Comparison of ENCODE assay signal across 8 cellular contexts in the genomic region with DNA sequence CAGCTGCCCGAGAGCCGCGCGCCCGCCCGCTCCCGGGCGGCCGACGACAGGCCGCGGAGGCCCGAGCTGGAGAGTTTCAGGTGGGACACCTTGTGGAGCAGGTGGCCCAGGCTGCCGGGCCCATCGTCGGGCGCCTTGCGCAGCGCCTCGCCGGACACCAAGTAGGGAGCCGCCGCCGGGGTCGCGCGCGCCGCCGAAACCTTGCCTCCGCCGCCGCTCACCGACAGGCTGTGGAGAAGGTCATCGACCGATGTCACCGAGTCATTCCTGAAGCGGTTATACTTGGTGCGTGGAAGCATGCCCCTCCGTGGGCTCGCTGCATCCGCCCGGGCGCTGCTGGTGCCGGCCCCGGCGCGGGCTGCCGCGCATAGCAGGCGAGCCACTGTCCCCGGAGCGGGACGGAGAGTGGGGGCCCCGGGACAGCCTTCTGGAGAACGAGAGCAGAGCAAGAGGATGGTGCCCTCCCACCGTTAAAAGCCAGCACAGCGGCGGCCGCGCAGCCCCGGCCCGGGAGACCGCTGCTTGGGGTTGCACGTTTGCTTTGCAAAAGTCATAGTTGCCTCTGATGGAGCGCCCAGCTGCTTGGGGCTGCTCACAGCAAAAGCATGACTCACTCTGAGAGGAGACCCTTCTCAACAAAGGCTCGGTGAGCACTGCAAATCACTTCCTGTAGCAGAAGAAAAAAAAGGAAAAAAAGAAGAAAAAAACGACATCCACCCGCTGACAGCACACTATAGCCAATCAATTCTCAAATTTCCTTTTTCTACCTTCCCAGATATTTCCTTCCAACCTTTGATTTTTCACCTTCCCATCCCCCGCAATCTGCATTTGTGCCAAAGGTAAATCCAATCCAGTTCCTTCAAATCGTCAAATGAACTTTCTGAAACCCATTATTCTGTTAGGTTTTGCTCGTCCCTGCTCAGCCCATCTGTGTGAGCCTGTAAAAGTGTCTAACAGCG. TPM values are rescaled to one million over a fixed set of nuclear protein-coding genes. Genes with fewer than 3 reads are reported as not detected.
A peak's percentile ranks its signal among the peaks of the same experiment; 100 is the strongest.
DNase-seq lines count a peak whose midpoint lies in the region; ATAC-seq and TF ChIP-seq lines count a peak whose summit lies in the region.

A gene with protein sequence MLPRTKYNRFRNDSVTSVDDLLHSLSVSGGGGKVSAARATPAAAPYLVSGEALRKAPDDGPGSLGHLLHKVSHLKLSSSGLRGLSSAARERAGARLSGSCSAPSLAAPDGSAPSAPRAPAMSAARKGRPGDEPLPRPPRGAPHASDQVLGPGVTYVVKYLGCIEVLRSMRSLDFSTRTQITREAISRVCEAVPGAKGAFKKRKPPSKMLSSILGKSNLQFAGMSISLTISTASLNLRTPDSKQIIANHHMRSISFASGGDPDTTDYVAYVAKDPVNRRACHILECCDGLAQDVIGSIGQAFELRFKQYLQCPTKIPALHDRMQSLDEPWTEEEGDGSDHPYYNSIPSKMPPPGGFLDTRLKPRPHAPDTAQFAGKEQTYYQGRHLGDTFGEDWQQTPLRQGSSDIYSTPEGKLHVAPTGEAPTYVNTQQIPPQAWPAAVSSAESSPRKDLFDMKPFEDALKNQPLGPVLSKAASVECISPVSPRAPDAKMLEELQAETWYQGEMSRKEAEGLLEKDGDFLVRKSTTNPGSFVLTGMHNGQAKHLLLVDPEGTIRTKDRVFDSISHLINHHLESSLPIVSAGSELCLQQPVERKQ (minus strand): TSS at position 657 of the 959 bp plus-strand sequence. CDS start 358 bp downstream, at position 299.

- H3K27me3 ChIP-seq in body of pancreas (no peaks in the 10 kb centered on the region), liver (ENCODE audit: control insufficient read depth in 4 of 4, insufficient read depth in 4 of 4, low read length in 3 of 4) (peaks cover 0 to 7% (median 0%) of the 10 kb centered on the region in 4 donors), thoracic aorta (replicated peaks; ENCODE audit: insufficient read depth) (peaks cover 11% of the 10 kb centered on the region)

- peak within 1 kb of the TSS; percentile 75 to 80 for H3K4me3 Mint-ChIP-seq in activated T-cell treated with anti-CD3 and anti-CD28 coated beads, Interleukin-2, amount 50 U/mL, for 72 hours

- no peak for ATAC-seq in activated T-cell treated with anti-CD3 and anti-CD28 coated beads, Interleukin-2, amount 50 U/mL, for 72 hours (replicated peaks in 1 of 2)
- no peak for ATAC-seq in body of pancreas
- no peak for ATAC-seq in thoracic aorta (ENCODE audit: insufficient number of reproducible peaks, low FRiP score, low read depth)
- no peak for ATAC-seq in HG03521 (IDR thresholded peaks at IDR 0.05; ENCODE audit: unreplicated experiment)

- TF ChIP-seq POLR2A in body of pancreas (IDR thresholded peaks at IDR 0.05): peak in 1 of 3 donors; percentile 29

- WGBS in body of pancreas, 2 donors: 8 to 59% methylated on average over 9 to 68 of the region's 73 CpGs
- WGBS in liver: 8% methylated on average over 73 of the region's 73 CpGs

- H3K27ac Mint-ChIP-seq in activated T-cell treated with anti-CD3 and anti-CD28 coated beads, Interleukin-2, amount 50 U/mL, for 72 hours: no peak within 1 kb of the TSS

- H3K36me3 ChIP-seq in body of pancreas (replicated peaks in 1 of 2; ENCODE audit: insufficient read depth in 1 of 2, low read depth in 2 of 2): no peaks in the 10 kb centered on the region
- no peaks in the 10 kb centered on the region for H3K36me3 ChIP-seq in liver (ENCODE audit: control insufficient read depth in 4 of 4, insufficient read depth in 3 of 4, low read depth in 1 of 4, low read length in 3 of 4)
- no peaks in the 10 kb centered on the region for H3K36me3 ChIP-seq in thoracic aorta

- H3K9me3 ChIP-seq in body of pancreas (no peaks in the 10 kb centered on the region), liver (ENCODE audit: control insufficient read depth in 4 of 4, low read length in 3 of 4) (no peaks in the 10 kb centered on the region), thoracic aorta (no peaks in the 10 kb centered on the region)

- peaks cover 25% of the 10 kb centered on the region for H3K4me1 ChIP-seq in body of pancreas
- H3K4me1 ChIP-seq in liver (ENCODE audit: control insufficient read depth in 4 of 4, insufficient read depth in 4 of 4, low read length in 3 of 4): peaks cover 13 to 35% (median 28%) of the 10 kb centered on the region in 4 donors
- H3K4me1 ChIP-seq in thoracic aorta (ENCODE audit: control insufficient read depth in 1 of 2, low read depth in 2 of 2): peaks cover 18 to 31% of the 10 kb centered on the region in 2 donors

- peaks cover 81% of the 10 kb centered on the region for H3K27me3 Mint-ChIP-seq in activated T-cell treated with anti-CD3 and anti-CD28 coated beads, Interleukin-2, amount 50 U/mL, for 72 hours (ENCODE audit: low read depth)

- H3K27ac ChIP-seq in body of pancreas (peak within 1 kb of the TSS; percentile 85 to 95 (median 90)), liver (ENCODE audit: low read depth in 1 of 2, low read length in 2 of 2) (peak within 1 kb of the TSS; percentile 74 to 84), thoracic aorta (peak within 1 kb of the TSS; percentile 59 to 62)

- H3K9ac ChIP-seq in liver (ENCODE audit: low read depth in 1 of 2, low read length in 2 of 2): peak within 1 kb of the TSS; percentile 28 to 43

- H3K9me3 Mint-ChIP-seq in activated T-cell treated with anti-CD3 and anti-CD28 coated beads, Interleukin-2, amount 50 U/mL, for 72 hours: no peaks in the 10 kb centered on the region

- H3K4me1 Mint-ChIP-seq in activated T-cell treated with anti-CD3 and anti-CD28 coated beads, Interleukin-2, amount 50 U/mL, for 72 hours (ENCODE audit: low read depth): peaks cover 20% of the 10 kb centered on the region

- intact Hi-C loops in body of pancreas (cut with DNase I): no loop called here

- TF ChIP-seq CTCF in body of pancreas (IDR thresholded peaks at IDR 0.05) (no peak), liver (IDR thresholded peaks at IDR 0.05; ENCODE audit: low read depth, low read length, missing input control) (no peak), thoracic aorta (IDR thresholded peaks at IDR 0.05) (no peak)

- H3K4me3 ChIP-seq in body of pancreas (peak within 1 kb of the TSS; percentile 10 to 24), liver (ENCODE audit: low read depth in 1 of 3, low read length in 3 of 3) (peak within 1 kb of the TSS in 2 of 3 donors; percentile 36 to 52), thoracic aorta (peak within 1 kb of the TSS; percentile 68)

- peaks cover 0 to 3% of the 10 kb centered on the region in 2 donors for H3K36me3 Mint-ChIP-seq in activated T-cell treated with anti-CD3 and anti-CD28 coated beads, Interleukin-2, amount 50 U/mL, for 72 hours (ENCODE audit: insufficient read depth in 2 of 2)

- no peak for DNase-seq in activated T-cell treated with anti-CD3 and anti-CD28 coated beads, Interleukin-2, amount 50 U/mL, for 72 hours
- DNase-seq in activated T-cell treated with anti-CD3 and anti-CD28 coated beads, Interleukin-2, amount 50 U/mL, for 48 hours: no peak
- DNase-seq in body of pancreas: peak in 2 of 4 donors; percentile 30 to 35
- no peak for DNase-seq in thoracic aorta (ENCODE audit: low spot score)
- no peak for DNase-seq in NCI-H510A (lab: John Stamatoyannopoulos, UW)
- DNase-seq in NCI-H2171 treated with DMSO at 0.1 percent for 48 hours (lab: John Stamatoyannopoulos, UW): no peak

- TF ChIP-seq RAD21 in liver (IDR thresholded peaks at IDR 0.05): no peak

TF ChIP-seq in liver, 16 proteins besides CTCF, POLR2A, EP300 and RAD21:
- no peak for TF ChIP-seq FOXA1 (IDR thresholded peaks at IDR 0.05)
- no peak for TF ChIP-seq RXRA (IDR thresholded peaks at IDR 0.05)

RNA-seq across cellular contexts. Expression of the gene that starts here (rescaled TPM):
- total RNA-seq in activated T-cell treated with anti-CD3 and anti-CD28 coated beads, Interleukin-2, amount 50 U/mL, for 72 hours: not detected
- total RNA-seq in body of pancreas: 1 to 10 TPM; 5.7 to 6.9 TPM
- total RNA-seq in liver: under 1 TPM; 0.05 to 0.08 TPM
- under 1 TPM; 0.03 TPM for polyA plus RNA-seq in liver
- total RNA-seq in thoracic aorta: 1 to 10 TPM; 1.5 to 1.8 TPM

Comparison
In these comparisons a context has a peak if more than half of its experiments do, and no peak if none do; other contexts are left out.
1. H3K4me3 ChIP-seq: peak in every context shown above with its lines; median percentile 68 in thoracic aorta; 44 in liver; 17 in body of pancreas.